Comparison of ENCODE assay signal across 13 cellular contexts in genomic region chr6:22808466-22808865, GRCh38.
DNase-seq lines count a peak whose midpoint lies in the region; TF ChIP-seq lines count a peak whose summit lies in the region.
"Had no signal": no experiment of that assay in that cellular context is flagged by ENCODE, and none has a peak within 500 bp of the region (broad histone marks: within the 10 kb centered on the region; RNA-seq: fewer than 3 reads in every experiment).

No MANE protein-coding gene starts in this region.

- no CpG with 5 or more reads among the region's 1 CpG for WGBS in HUES64

- DNase-seq in LNCaP clone FGC (ENCODE audit: low read depth) (peak; percentile 10), dermis microvascular lymphatic vessel endothelial cell (ENCODE audit: low read depth in 2 of 2) (peak; percentile 31 to 59), BE2C (no peak), NOMO-1 treated with dmso at 0.1 percent for 144 hours (lab: John Stamatoyannopoulos, UW; ENCODE audit: unreplicated experiment) (no peak)
- no peak for DNase-seq in stimulated activated CD4-positive, alpha-beta T cell treated with anti-CD3 and anti-CD28 coated beads, Interleukin-4, amount 100 ng/mL, for 24 hours
- DNase-seq: ACHN; CD4-positive, alpha-beta T cell; DMS79 treated with DMSO at 0.1 percent for 48 hours; GF-D8; HCEC 1CT had no signal

- no peak overlapping the region for H3K9ac ChIP-seq in HUES64 (ENCODE audit: low read depth, low read length)

- no peak overlapping the region for H3K4me3 ChIP-seq in HUES64 (ENCODE audit: low read length)
- no peak overlapping the region for H3K4me3 ChIP-seq in LNCaP clone FGC (ENCODE audit: low read depth, low read length)
- H3K4me3 ChIP-seq in BE2C (ENCODE audit: low read depth, low read length): no peak overlapping the region
- H3K4me3 ChIP-seq: GM23338 had no signal

- no peaks in the 10 kb centered on the region for H3K27me3 ChIP-seq in HUES64 (ENCODE audit: insufficient read depth, low read length)
- no peaks in the 10 kb centered on the region for H3K27me3 ChIP-seq in BE2C

- H3K36me3 ChIP-seq in HUES64 (ENCODE audit: insufficient read depth, low read length) (no peaks in the 10 kb centered on the region), BE2C (no peaks in the 10 kb centered on the region)

- no peak for TF ChIP-seq CTCF in LNCaP clone FGC (IDR thresholded peaks at IDR 0.05; ENCODE audit: control insufficient read depth, extremely low read depth, insufficient read depth)
- TF ChIP-seq CTCF in BE2C (IDR thresholded peaks at IDR 0.05; ENCODE audit: low read depth, low read length): no peak

- no peaks in the 10 kb centered on the region for H3K9me3 ChIP-seq in HUES64 (ENCODE audit: insufficient read depth, low read depth, low read length)
- H3K9me3 ChIP-seq in BE2C: no peaks in the 10 kb centered on the region

- 0 out of 2 replicates have a peak overlapping the region, but pooled peaks have one; percentile 26 for H3K27ac ChIP-seq in HUES64 (ENCODE audit: low read depth, low read length)
- H3K27ac ChIP-seq: C4-2B had no signal

- H3K4me1 ChIP-seq in HUES64 (ENCODE audit: insufficient read depth, low read length) (peaks cover 19% of the 10 kb centered on the region), BE2C (peaks cover 3% of the 10 kb centered on the region; the same call in 1 of the 2 replicates)

Comparison
In these comparisons a context has a peak if more than half of its experiments do, and no peak if none do; other contexts are left out.
1. DNase-seq: peak in LNCaP clone FGC (single experiment) and dermis microvascular lymphatic vessel endothelial cell (2 of 2); none in BE2C (single experiment), stimulated activated CD4-positive, alpha-beta T cell treated with anti-CD3 and anti-CD28 coated beads, Interleukin-4, amount 100 ng/mL, for 24 hours (single experiment) and NOMO-1 treated with dmso at 0.1 percent for 144 hours (single experiment).